8 cellular contexts compared by ENCODE assay signal in genomic region chr22:20550057-20550817, GRCh38. TPM values are rescaled to one million over a fixed set of nuclear protein-coding genes. Genes with fewer than 3 reads are reported as not detected.
A peak's percentile ranks its signal among the peaks of the same experiment; 100 is the strongest.
DNase-seq lines count a peak whose midpoint lies in the region; ATAC-seq and TF ChIP-seq lines count a peak whose summit lies in the region.
"Had no signal": no experiment of that assay in that cellular context is flagged by ENCODE, and none has a peak within 500 bp of the region (broad histone marks: within the 10 kb centered on the region; RNA-seq: fewer than 3 reads in every experiment).

No MANE protein-coding gene starts in this region.

- DNase-seq in ascending aorta (ENCODE audit: low spot score in 2 of 2) (no peak), lower lobe of right lung (no peak), NCI-H82 treated with DMSO at 0.1 percent for 48 hours (lab: John Stamatoyannopoulos, UW; ENCODE audit: unreplicated experiment) (no peak), NCI-H2196 treated with DMSO at 0.1 percent for 48 hours (lab: John Stamatoyannopoulos, UW; ENCODE audit: unreplicated experiment) (no peak), NCI-H1694 treated with DMSO at 0.1 percent for 48 hours (lab: John Stamatoyannopoulos, UW) (no peak)
- DNase-seq: erythroblast had no signal

- TF ChIP-seq CTCF in OCI-LY1 (IDR thresholded peaks at IDR 0.05; ENCODE audit: low read length), result no peak
- TF ChIP-seq CTCF in ascending aorta (IDR thresholded peaks at IDR 0.05), result no peak
- TF ChIP-seq CTCF in lower lobe of right lung (IDR thresholded peaks at IDR 0.05), result no peak

- H3K9ac ChIP-seq in OCI-LY1 (ENCODE audit: low read length), result no peak overlapping the region; the same call in 1 of the 2 replicates

- H3K9me2 ChIP-seq in OCI-LY1 (ENCODE audit: low read depth, low read length), result no peaks in the 10 kb centered on the region

- H3K27me3 ChIP-seq in OCI-LY1 (ENCODE audit: insufficient read depth, low read length) (no peaks in the 10 kb centered on the region), ascending aorta (no peaks in the 10 kb centered on the region), lower lobe of right lung (ENCODE audit: low read depth) (no peaks in the 10 kb centered on the region)

- H3K4me3 ChIP-seq in OCI-LY1 (ENCODE audit: low read depth, low read length, poor library complexity, severe bottlenecking), result no peak overlapping the region
- peak overlapping the region in 1 of 2 donors; percentile 23 for H3K4me3 ChIP-seq in ascending aorta
- H3K4me3 ChIP-seq in lower lobe of right lung, result no peak overlapping the region

- peaks cover 44% of the 10 kb centered on the region for H3K36me3 ChIP-seq in OCI-LY1 (ENCODE audit: insufficient read depth, low read length)
- H3K36me3 ChIP-seq in ascending aorta, result peaks cover 5 to 12% of the 10 kb centered on the region in 2 donors
- H3K36me3 ChIP-seq in lower lobe of right lung, result peaks cover 41% of the 10 kb centered on the region

- peak overlapping the region; percentile 44; the same call in 1 of the 2 replicates for H3K4me2 ChIP-seq in OCI-LY1 (ENCODE audit: low read length)

- H3K79me2 ChIP-seq in OCI-LY1 (ENCODE audit: insufficient read depth, low read length), result peaks cover 3% of the 10 kb centered on the region

- no peaks in the 10 kb centered on the region for H3F3A ChIP-seq in OCI-LY1 (ENCODE audit: insufficient read depth, low read length)

- intact Hi-C loops in ascending aorta (cut with DNase I) (loop anchor here (10.0 kb wide), 1 partner anchor 305 kb away; the partner anchor contains the start of genes PI4KA and SNAP29), lower lobe of right lung (cut with DNase I) (no loop called here)

- no peaks in the 10 kb centered on the region for H3K9me3 ChIP-seq in OCI-LY1 (ENCODE audit: low read length)
- no peaks in the 10 kb centered on the region for H3K9me3 ChIP-seq in ascending aorta
- H3K9me3 ChIP-seq in lower lobe of right lung, result no peaks in the 10 kb centered on the region

- H3K4me1 ChIP-seq in OCI-LY1 (ENCODE audit: insufficient read depth, low read length, severe bottlenecking) (peaks cover 41% of the 10 kb centered on the region), ascending aorta (peaks cover 37 to 65% of the 10 kb centered on the region in 2 donors), lower lobe of right lung (peaks cover 76% of the 10 kb centered on the region)

- H2AFZ ChIP-seq in OCI-LY1 (ENCODE audit: low read length), result no peak overlapping the region

- no peak for ATAC-seq in lower lobe of right lung

- H4K20me1 ChIP-seq in OCI-LY1 (ENCODE audit: insufficient read depth, low read length), result no peaks in the 10 kb centered on the region

- peak overlapping the region; percentile 77 for H3K27ac ChIP-seq in OCI-LY1 (ENCODE audit: low read depth, low read length, poor library complexity, severe bottlenecking)
- H3K27ac ChIP-seq in ascending aorta, result peak overlapping the region; percentile 95 to 98
- H3K27ac ChIP-seq in lower lobe of right lung, result peak overlapping the region; percentile 87
- H3K27ac ChIP-seq in temporal lobe (ENCODE audit: low read depth, low read length), result peak overlapping the region; percentile 97

RNA-seq across cellular contexts. Expression of gene MED15, which starts 42.8 kb away (rescaled TPM):
- total RNA-seq in ascending aorta (204 TPM), lower lobe of right lung (105 TPM), temporal lobe (12.5 TPM)

RNA-seq across cellular contexts. Expression of gene KLHL22, which starts 54.6 kb away (rescaled TPM):
- total RNA-seq in ascending aorta (63.8 TPM), lower lobe of right lung (24.0 TPM), temporal lobe (42.0 TPM)
